Comparison of ENCODE assay signal across 21 cellular contexts in genomic region chr4:181293014-181293413, GRCh38.
"Had no signal": no experiment of that assay in that cellular context is flagged by ENCODE, and none has a peak within 500 bp of the region (broad histone marks: within the 10 kb centered on the region; RNA-seq: fewer than 3 reads in every experiment).

No MANE protein-coding gene starts in this region.

- ATAC-seq: HepG2, Panc1, PC-3 had no signal

- H3K27ac ChIP-seq: RWPE1, SJSA1, SK-N-MC had no signal

- H3K4me3 ChIP-seq: MG63, SJSA1, SK-N-MC had no signal

- H3K4me1 ChIP-seq: SJSA1 had no signal

- H3K36me3 ChIP-seq: MG63, SJSA1 had no signal

- DNase-seq: IMR-90, Karpas-422, KG1, MG63, NCI-H1092, NCI-H1105 treated with DMSO at 0.1 percent for 48 hours, NCI-H1417 treated with DMSO at 0.1 percent for 48 hours, NCI-H1694 treated with DMSO at 0.1 percent for 48 hours, NCI-H1930, NCI-H2107, NCI-H2227 treated with DMSO at 0.1 percent for 48 hours, NCI-H524, NCI-H526 treated with DMSO at 0.1 percent for 48 hours, NCI-H774, PC-3, SIG-M5 had no signal

- H3K27me3 ChIP-seq: MG63 had no signal

- H3K9me3 ChIP-seq: MG63, SJSA1 had no signal
